ENCODE assay signal across 8 cellular contexts in genomic region chr1:59057211-59057694, GRCh38.
DNase-seq lines count a peak whose midpoint lies in the region; ATAC-seq and TF ChIP-seq lines count a peak whose summit lies in the region.

No MANE protein-coding gene starts in this region.

- peak overlapping the region in 10 of 11 experiments; percentile 4 to 56 (median 16); a peak in 13 of 22 replicates for H3K4me2 ChIP-seq in BLaER1 treated with 17β-estradiol and CSF1 and Interleukin-3, amounts not matched to agents 10 nM and 100 nM

- H3K4me3 ChIP-seq in BLaER1 treated with 17β-estradiol and CSF1 and Interleukin-3, amounts not matched to agents 10 nM and 100 nM: no peak overlapping the region
- no peak overlapping the region for H3K4me3 ChIP-seq in epithelial cell of esophagus (ENCODE audit: low read length)

- no peak overlapping the region; a peak in 1 of 22 replicates for H3K9ac ChIP-seq in BLaER1 treated with 17β-estradiol and CSF1 and Interleukin-3, amounts not matched to agents 10 nM and 100 nM

- peak; percentile 32 for TF ChIP-seq CTCF in epithelial cell of esophagus (IDR thresholded peaks at IDR 0.05; ENCODE audit: insufficient read depth, low read depth, low read length, missing control alignments)
- TF ChIP-seq CTCF in nephron (IDR thresholded peaks at IDR 0.05; ENCODE audit: unreplicated experiment in 3 of 3): no peak

- H4K20me1 ChIP-seq in BLaER1 treated with 17β-estradiol and CSF1 and Interleukin-3, amounts not matched to agents 10 nM and 100 nM: no peaks in the 10 kb centered on the region

- peak overlapping the region in 1 of 3 experiments; percentile 10 for H3K4me3 Mint-ChIP-seq in nephron

- no peaks in the 10 kb centered on the region for H3K36me3 Mint-ChIP-seq in nephron (ENCODE audit: low read depth)

- no peaks in the 10 kb centered on the region for H3K9me3 Mint-ChIP-seq in nephron

- peak overlapping the region in 6 of 11 experiments; percentile 25 to 57 (median 36); a peak in 8 of 22 replicates for H3K27ac ChIP-seq in BLaER1 treated with 17β-estradiol and CSF1 and Interleukin-3, amounts not matched to agents 10 nM and 100 nM

- no peaks in the 10 kb centered on the region for H3K27me3 ChIP-seq in BLaER1 treated with 17β-estradiol and CSF1 and Interleukin-3, amounts not matched to agents 10 nM and 100 nM

- H3K9me3 ChIP-seq in BLaER1 treated with 17β-estradiol and CSF1 and Interleukin-3, amounts not matched to agents 10 nM and 100 nM (replicated peaks in 1 of 11): peaks cover 0 to 11% (median 0%) of the 10 kb centered on the region in 11 experiments; a peak in 2 of 22 replicates

- peak overlapping the region; percentile 44 to 73 (median 66) for H3K27ac Mint-ChIP-seq in nephron

- H3K4me1 ChIP-seq in BLaER1 treated with 17β-estradiol and CSF1 and Interleukin-3, amounts not matched to agents 10 nM and 100 nM: peaks cover 8 to 23% (median 21%) of the 10 kb centered on the region in 10 experiments; a peak in 18 of 20 replicates

- peaks cover 3% of the 10 kb centered on the region for H3K27me3 Mint-ChIP-seq in nephron (ENCODE audit: low read depth)

- DNase-seq in NCI-H2171 (lab: John Stamatoyannopoulos, UW) (peak; percentile 37), epithelial cell of esophagus (ENCODE audit: low read depth) (peak; percentile 88), superior temporal gyrus (ENCODE audit: extremely low spot score) (no peak), HK-2 (ENCODE audit: unreplicated experiment) (no peak)
- no peak for DNase-seq in activated CD4-positive, alpha-beta T cell treated with anti-CD3 and anti-CD28 coated beads for 48 hours

- no peak for ATAC-seq in HG03139 (IDR thresholded peaks at IDR 0.05; ENCODE audit: unreplicated experiment)

- H3K4me1 Mint-ChIP-seq in nephron: peaks cover 66% of the 10 kb centered on the region

- H3K36me3 ChIP-seq in BLaER1 treated with 17β-estradiol and CSF1 and Interleukin-3, amounts not matched to agents 10 nM and 100 nM: no peaks in the 10 kb centered on the region

Comparison
In these comparisons a context has a peak if more than half of its experiments do, and no peak if none do; other contexts are left out.
1. DNase-seq: peak in NCI-H2171 (single experiment) and epithelial cell of esophagus (single experiment); none in activated CD4-positive, alpha-beta T cell treated with anti-CD3 and anti-CD28 coated beads for 48 hours (single experiment), superior temporal gyrus (single experiment) and HK-2 (single experiment).